1 cellular context compared by ENCODE assay signal in the genomic region with DNA sequence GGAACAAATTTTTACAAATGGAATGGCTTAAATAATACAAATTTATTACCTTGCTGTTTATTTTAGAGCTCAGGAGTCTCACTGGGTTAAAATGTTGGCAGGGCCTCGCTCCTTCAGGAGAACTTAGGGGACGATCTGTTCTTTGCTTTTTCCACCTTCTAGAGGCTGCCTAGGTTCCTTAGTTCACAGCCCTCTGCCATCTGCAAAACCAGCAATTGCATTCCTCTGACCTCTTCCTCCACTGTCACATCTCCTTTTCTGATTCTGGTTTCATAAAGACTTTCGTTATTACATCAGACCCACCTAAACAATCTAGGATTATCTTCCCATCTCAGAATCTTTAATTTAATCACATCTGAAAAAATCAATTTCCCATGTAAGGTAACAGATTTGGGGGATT.
TF ChIP-seq lines count a peak whose summit lies in the region.

No MANE protein-coding gene starts in this region.

TF ChIP-seq in GM23338, 12 proteins besides CTCF, POLR2A, EP300 and RAD21 (continued from another document):
- TF ChIP-seq, protein P1, sequence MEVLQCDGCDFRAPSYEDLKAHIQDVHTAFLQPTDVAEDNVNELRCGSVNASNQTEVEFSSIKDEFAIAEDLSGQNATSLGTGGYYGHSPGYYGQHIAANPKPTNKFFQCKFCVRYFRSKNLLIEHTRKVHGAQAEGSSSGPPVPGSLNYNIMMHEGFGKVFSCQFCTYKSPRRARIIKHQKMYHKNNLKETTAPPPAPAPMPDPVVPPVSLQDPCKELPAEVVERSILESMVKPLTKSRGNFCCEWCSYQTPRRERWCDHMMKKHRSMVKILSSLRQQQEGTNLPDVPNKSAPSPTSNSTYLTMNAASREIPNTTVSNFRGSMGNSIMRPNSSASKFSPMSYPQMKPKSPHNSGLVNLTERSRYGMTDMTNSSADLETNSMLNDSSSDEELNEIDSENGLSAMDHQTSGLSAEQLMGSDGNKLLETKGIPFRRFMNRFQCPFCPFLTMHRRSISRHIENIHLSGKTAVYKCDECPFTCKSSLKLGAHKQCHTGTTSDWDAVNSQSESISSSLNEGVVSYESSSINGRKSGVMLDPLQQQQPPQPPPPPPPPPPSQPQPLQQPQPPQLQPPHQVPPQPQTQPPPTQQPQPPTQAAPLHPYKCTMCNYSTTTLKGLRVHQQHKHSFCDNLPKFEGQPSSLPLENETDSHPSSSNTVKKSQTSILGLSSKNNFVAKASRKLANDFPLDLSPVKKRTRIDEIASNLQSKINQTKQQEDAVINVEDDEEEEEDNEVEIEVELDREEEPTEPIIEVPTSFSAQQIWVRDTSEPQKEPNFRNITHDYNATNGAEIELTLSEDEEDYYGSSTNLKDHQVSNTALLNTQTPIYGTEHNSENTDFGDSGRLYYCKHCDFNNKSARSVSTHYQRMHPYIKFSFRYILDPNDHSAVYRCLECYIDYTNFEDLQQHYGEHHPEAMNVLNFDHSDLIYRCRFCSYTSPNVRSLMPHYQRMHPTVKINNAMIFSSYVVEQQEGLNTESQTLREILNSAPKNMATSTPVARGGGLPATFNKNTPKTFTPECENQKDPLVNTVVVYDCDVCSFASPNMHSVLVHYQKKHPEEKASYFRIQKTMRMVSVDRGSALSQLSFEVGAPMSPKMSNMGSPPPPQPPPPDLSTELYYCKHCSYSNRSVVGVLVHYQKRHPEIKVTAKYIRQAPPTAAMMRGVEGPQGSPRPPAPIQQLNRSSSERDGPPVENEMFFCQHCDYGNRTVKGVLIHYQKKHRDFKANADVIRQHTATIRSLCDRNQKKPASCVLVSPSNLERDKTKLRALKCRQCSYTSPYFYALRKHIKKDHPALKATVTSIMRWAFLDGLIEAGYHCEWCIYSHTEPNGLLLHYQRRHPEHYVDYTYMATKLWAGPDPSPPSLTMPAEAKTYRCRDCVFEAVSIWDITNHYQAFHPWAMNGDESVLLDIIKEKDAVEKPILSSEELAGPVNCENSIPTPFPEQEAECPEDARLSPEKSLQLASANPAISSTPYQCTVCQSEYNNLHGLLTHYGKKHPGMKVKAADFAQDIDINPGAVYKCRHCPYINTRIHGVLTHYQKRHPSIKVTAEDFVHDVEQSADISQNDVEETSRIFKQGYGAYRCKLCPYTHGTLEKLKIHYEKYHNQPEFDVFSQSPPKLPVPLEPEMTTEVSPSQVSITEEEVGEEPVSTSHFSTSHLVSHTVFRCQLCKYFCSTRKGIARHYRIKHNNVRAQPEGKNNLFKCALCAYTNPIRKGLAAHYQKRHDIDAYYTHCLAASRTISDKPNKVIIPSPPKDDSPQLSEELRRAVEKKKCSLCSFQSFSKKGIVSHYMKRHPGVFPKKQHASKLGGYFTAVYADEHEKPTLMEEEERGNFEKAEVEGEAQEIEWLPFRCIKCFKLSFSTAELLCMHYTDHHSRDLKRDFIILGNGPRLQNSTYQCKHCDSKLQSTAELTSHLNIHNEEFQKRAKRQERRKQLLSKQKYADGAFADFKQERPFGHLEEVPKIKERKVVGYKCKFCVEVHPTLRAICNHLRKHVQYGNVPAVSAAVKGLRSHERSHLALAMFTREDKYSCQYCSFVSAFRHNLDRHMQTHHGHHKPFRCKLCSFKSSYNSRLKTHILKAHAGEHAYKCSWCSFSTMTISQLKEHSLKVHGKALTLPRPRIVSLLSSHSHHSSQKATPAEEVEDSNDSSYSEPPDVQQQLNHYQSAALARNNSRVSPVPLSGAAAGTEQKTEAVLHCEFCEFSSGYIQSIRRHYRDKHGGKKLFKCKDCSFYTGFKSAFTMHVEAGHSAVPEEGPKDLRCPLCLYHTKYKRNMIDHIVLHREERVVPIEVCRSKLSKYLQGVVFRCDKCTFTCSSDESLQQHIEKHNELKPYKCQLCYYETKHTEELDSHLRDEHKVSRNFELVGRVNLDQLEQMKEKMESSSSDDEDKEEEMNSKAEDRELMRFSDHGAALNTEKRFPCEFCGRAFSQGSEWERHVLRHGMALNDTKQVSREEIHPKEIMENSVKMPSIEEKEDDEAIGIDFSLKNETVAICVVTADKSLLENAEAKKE (CRISPR knock-in tag; IDR thresholded peaks at IDR 0.05) = no peak
